Comparison of ENCODE assay signal across 1 cellular context in genomic region chr16:88526008-88526905, GRCh38.
A peak's percentile ranks its signal among the peaks of the same experiment; 100 is the strongest.
TF ChIP-seq lines count a peak whose summit lies in the region.

No MANE protein-coding gene starts in this region.

TF ChIP-seq in H1, 55 proteins besides CTCF, POLR2A, EP300 and RAD21:
- TF ChIP-seq MAX (IDR thresholded peaks at IDR 0.05) (no peak), E2F6 (IDR thresholded peaks at IDR 0.05) (peak; percentile 43; the same call in 1 of the 2 replicates), BRCA1 (IDR thresholded peaks at IDR 0.05; ENCODE audit: low read depth, low read length) (no peak), HDAC2 (IDR thresholded peaks at IDR 0.05; ENCODE audit: borderline replicate concordance in 1 of 2, low read depth in 2 of 2, low read length in 2 of 2) (no peak), BACH1 (IDR thresholded peaks at IDR 0.05; ENCODE audit: low read length) (no peak), POLR2AphosphoS5 (IDR thresholded peaks at IDR 0.05; ENCODE audit: low read depth, low read length) (0 out of 2 replicates have a peak, but pooled peaks have one; percentile 30), ZNF274 (IDR thresholded peaks at IDR 0.05; ENCODE audit: borderline replicate concordance, extremely low read depth, low read length) (no peak), CBX8 (IDR thresholded peaks at IDR 0.05; ENCODE audit: borderline replicate concordance, low read depth, low read length) (no peak), ATF2 (IDR thresholded peaks at IDR 0.05; ENCODE audit: low read length) (no peak), SP1 (IDR thresholded peaks at IDR 0.05; ENCODE audit: low read depth, low read length) (no peak), CHD7 (IDR thresholded peaks at IDR 0.05; ENCODE audit: insufficient replicate concordance, low read length) (no peak), RFX5 (IDR thresholded peaks at IDR 0.05; ENCODE audit: borderline replicate concordance, low read depth, low read length) (no peak), RNF2 (IDR thresholded peaks at IDR 0.05; ENCODE audit: borderline replicate concordance, low read depth, low read length, missing control alignments, poor library complexity, severe bottlenecking) (no peak), SP4 (IDR thresholded peaks at IDR 0.05; ENCODE audit: low read length) (no peak), NRF1 (IDR thresholded peaks at IDR 0.05; ENCODE audit: low read depth, low read length) (no peak), SRF (IDR thresholded peaks at IDR 0.05; ENCODE audit: low read depth, low read length) (no peak), SIX5 (IDR thresholded peaks at IDR 0.05; ENCODE audit: low read depth, low read length) (no peak), CBX5 (IDR thresholded peaks at IDR 0.05; ENCODE audit: low read depth, low read length) (no peak)
